9 cellular contexts compared by ENCODE assay signal in the genomic region with DNA sequence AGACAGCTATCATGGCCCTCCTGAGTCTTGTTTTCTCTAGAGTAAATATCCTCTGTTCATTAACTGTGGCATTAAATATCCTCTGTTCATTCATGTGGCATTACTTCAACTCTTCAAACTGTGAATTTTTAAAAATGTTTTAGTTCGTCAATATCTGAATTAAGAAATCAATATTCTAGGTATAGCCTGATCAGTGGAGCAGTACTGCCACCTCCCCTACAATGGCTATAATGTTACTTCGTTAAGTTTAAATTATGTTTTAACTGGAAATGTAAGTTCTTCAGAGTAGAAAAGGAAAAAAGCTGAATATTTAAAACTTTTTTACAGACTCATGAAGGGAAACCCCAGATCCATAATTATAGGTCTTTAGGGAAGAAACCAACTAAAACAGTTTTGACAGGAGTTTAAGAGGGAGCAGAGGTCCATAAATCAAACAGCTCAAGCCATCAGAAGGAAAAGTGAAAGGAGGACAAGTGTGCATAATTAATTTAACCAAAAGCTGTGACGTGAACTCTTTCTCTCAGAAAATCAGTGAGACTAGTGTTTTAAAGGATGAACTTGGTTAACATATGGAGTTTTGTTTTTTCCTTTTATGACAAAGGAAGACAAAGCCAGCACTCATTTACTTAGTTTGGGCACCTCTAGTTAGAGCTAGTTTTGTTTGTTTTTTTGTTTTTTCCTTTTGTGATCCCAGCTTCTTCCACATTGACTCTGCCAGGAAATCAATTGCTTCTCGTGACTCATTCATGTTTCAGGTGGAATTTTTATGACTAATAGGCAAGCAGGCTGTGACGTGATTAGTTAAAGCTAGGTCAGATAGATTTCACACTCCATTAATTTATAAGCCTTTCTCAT. TPM values are rescaled to one million over a fixed set of nuclear protein-coding genes. Genes with fewer than 3 reads are reported as not detected.
DNase-seq lines count a peak whose midpoint lies in the region; ATAC-seq, FAIRE-seq and TF ChIP-seq lines count a peak whose summit lies in the region.
"Had no signal": no experiment of that assay in that cellular context is flagged by ENCODE, and none has a peak within 500 bp of the region (broad histone marks: within the 10 kb centered on the region; RNA-seq: fewer than 3 reads in every experiment).

No MANE protein-coding gene starts in this region.

- ATAC-seq in HG03439 (IDR thresholded peaks at IDR 0.05; ENCODE audit: unreplicated experiment): peak; percentile 47
- ATAC-seq in body of pancreas: peak; percentile 74
- ATAC-seq in GM19023 (IDR thresholded peaks at IDR 0.05; ENCODE audit: unreplicated experiment): no peak
- no peak for ATAC-seq in left ventricle myocardium superior

- peak overlapping the region in 3 of 4 donors; percentile 41 to 79 (median 49) for H3K27ac ChIP-seq in body of pancreas

- intact Hi-C loops in body of pancreas (cut with DNase I): no loop called here
- intact Hi-C loops in left ventricle myocardium superior (cut with micrococcal nuclease): no loop called here

- peaks cover 20% of the 10 kb centered on the region for H3K4me1 ChIP-seq in body of pancreas

- no peak overlapping the region for H3K4me3 ChIP-seq in body of pancreas

- peaks cover 0 to 2% of the 10 kb centered on the region in 2 donors for H3K36me3 ChIP-seq in body of pancreas (replicated peaks in 1 of 2; ENCODE audit: insufficient read depth in 1 of 2, low read depth in 2 of 2)

- H3K27me3 ChIP-seq in body of pancreas: no peaks in the 10 kb centered on the region

- TF ChIP-seq CTCF in D721Med (IDR thresholded peaks at IDR 0.05; ENCODE audit: insufficient read depth, missing control alignments): no peak
- TF ChIP-seq CTCF in body of pancreas (IDR thresholded peaks at IDR 0.05): peak in 3 of 7 experiments; percentile 5 to 27 (median 12)

- peak; percentile 46 for FAIRE-seq in D721Med (lab: Jason Lieb, UNC)
- FAIRE-seq: H1 had no signal

- DNase-seq in D721Med (ENCODE audit: insufficient read length, low spot score): no peak
- peak in 2 of 4 donors; percentile 16 to 34 for DNase-seq in body of pancreas
- peak; percentile 26 for DNase-seq in mucosa of gallbladder (ENCODE audit: low spot score)
- DNase-seq in DMS114 treated with DMSO at 0.1 percent for 48 hours (lab: John Stamatoyannopoulos, UW; ENCODE audit: unreplicated experiment): no peak
- DNase-seq in amygdala (lab: John Stamatoyannopoulos, UW): no peak
- DNase-seq in left ventricle myocardium superior: no peak

- no peak for TF ChIP-seq POLR2A in body of pancreas (IDR thresholded peaks at IDR 0.05)

- no peaks in the 10 kb centered on the region for H3K9me3 ChIP-seq in body of pancreas

- 42 to 47% methylated on average over 5 of the region's 5 CpGs for WGBS in body of pancreas, 2 donors

RNA-seq across cellular contexts. Expression of gene RBBP8, which starts 44.9 kb away (rescaled TPM):
- total RNA-seq in body of pancreas (10 to 100 TPM; 30.9 to 32.6 TPM), mucosa of gallbladder (30.5 TPM), left ventricle myocardium superior (6.1 TPM)

Comparison
In these comparisons a context has a peak if more than half of its experiments do, and no peak if none do; other contexts are left out.
1. ATAC-seq: peak in HG03439 (single experiment) and body of pancreas (single experiment); none in GM19023 (single experiment) and left ventricle myocardium superior (single experiment).